18 cellular contexts compared by ENCODE assay signal in genomic region chr2:128454980-128455709, GRCh38.
DNase-seq lines count a peak whose midpoint lies in the region; ATAC-seq, FAIRE-seq and TF ChIP-seq lines count a peak whose summit lies in the region.
"Had no signal": no experiment of that assay in that cellular context is flagged by ENCODE, and none has a peak within 500 bp of the region (broad histone marks: within the 10 kb centered on the region; RNA-seq: fewer than 3 reads in every experiment).

No MANE protein-coding gene starts in this region.

- H3K36me3 ChIP-seq in BLaER1 (peaks cover 94% of the 10 kb centered on the region), kidney (ENCODE audit: control insufficient read depth in 1 of 2, insufficient read depth in 2 of 2, low read length in 2 of 2) (no peaks in the 10 kb centered on the region), stomach (no peaks in the 10 kb centered on the region)

- DNase-seq in activated CD8-positive, alpha-beta memory T cell treated with anti-CD3 and anti-CD28 coated beads, Interleukin-2, amount 10 ng/mL, durations not matched to agents 7 days and 5 days = peak; percentile 19
- DNase-seq in kidney = peak; percentile 38
- DNase-seq in stomach = peak; percentile 22
- no peak for DNase-seq in NCI-H1417 treated with DMSO at 0.1 percent for 48 hours (lab: John Stamatoyannopoulos, UW)
- DNase-seq in GF-D8 (lab: John Stamatoyannopoulos, UW) = no peak
- DNase-seq: AML-193; CD4-positive, CD25-positive, alpha-beta regulatory T cell; GM23248; MV-4-11; NCI-H1436; NCI-H2029 treated with DMSO at 0.1 percent for 48 hours; NCI-H510A; NCI-H82 had no signal

- no peaks in the 10 kb centered on the region for H3K36me3 Mint-ChIP-seq in activated CD8-positive, alpha-beta memory T cell treated with anti-CD3 and anti-CD28 coated beads, Interleukin-2, amount 10 ng/mL, durations not matched to agents 7 days and 5 days
- H3K36me3 Mint-ChIP-seq: CD4-positive, CD25-positive, alpha-beta regulatory T cell had no signal

- WGBS in stomach, 5 donors = 90 to 94% (median 91%) methylated on average over 11 of the region's 11 CpGs

- FAIRE-seq in kidney (lab: Jason Lieb, UNC) = no peak
- FAIRE-seq: GM12891 had no signal

- no peak overlapping the region for H3K27ac Mint-ChIP-seq in activated CD8-positive, alpha-beta memory T cell treated with anti-CD3 and anti-CD28 coated beads, Interleukin-2, amount 10 ng/mL, durations not matched to agents 7 days and 5 days
- H3K27ac Mint-ChIP-seq: CD4-positive, CD25-positive, alpha-beta regulatory T cell had no signal

- H4K20me1 ChIP-seq in BLaER1 = peaks cover 75% of the 10 kb centered on the region

- H3K4me1 ChIP-seq in BLaER1 (peaks cover 27% of the 10 kb centered on the region), kidney (ENCODE audit: control insufficient read depth in 1 of 2, insufficient read depth in 1 of 2, low read depth in 1 of 2, low read length in 2 of 2) (peaks cover 0 to 5% of the 10 kb centered on the region in 2 donors), stomach (no peaks in the 10 kb centered on the region)

- ATAC-seq in activated CD8-positive, alpha-beta memory T cell treated with anti-CD3 and anti-CD28 coated beads, Interleukin-2, amount 10 ng/mL, durations not matched to agents 7 days and 5 days = no peak
- ATAC-seq in HG02840 (IDR thresholded peaks at IDR 0.05; ENCODE audit: low FRiP score, unreplicated experiment) = no peak
- ATAC-seq: Panc1 had no signal

- TF ChIP-seq CTCF in kidney (IDR thresholded peaks at IDR 0.05; ENCODE audit: borderline replicate concordance, extremely low read depth, insufficient read depth) (no peak), stomach (IDR thresholded peaks at IDR 0.05) (no peak)

- H3K9ac ChIP-seq in BLaER1 = no peak overlapping the region
- no peak overlapping the region for H3K9ac ChIP-seq in kidney (ENCODE audit: low read length in 2 of 2)
- H3K9ac ChIP-seq: GM23248 had no signal

- H3K4me3 ChIP-seq in BLaER1 (no peak overlapping the region), kidney (ENCODE audit: low read length in 2 of 2) (no peak overlapping the region), stomach (no peak overlapping the region)
- H3K4me3 ChIP-seq: GM23248 had no signal

- intact Hi-C loops in kidney (cut with DNase I) (no loop called here), stomach (cut with DNase I; ENCODE audit: low total_unique reads) (no loop called here)

- H3K27me3 ChIP-seq in BLaER1 = no peaks in the 10 kb centered on the region
- no peaks in the 10 kb centered on the region for H3K27me3 ChIP-seq in stomach

- H3K9me3 ChIP-seq in BLaER1 = peaks cover 49% of the 10 kb centered on the region
- peaks cover 0 to 6% of the 10 kb centered on the region in 2 donors for H3K9me3 ChIP-seq in kidney (ENCODE audit: control insufficient read depth in 1 of 2, low read length in 2 of 2)
- no peaks in the 10 kb centered on the region for H3K9me3 ChIP-seq in stomach

- H3K4me1 Mint-ChIP-seq in activated CD8-positive, alpha-beta memory T cell treated with anti-CD3 and anti-CD28 coated beads, Interleukin-2, amount 10 ng/mL, durations not matched to agents 7 days and 5 days = no peaks in the 10 kb centered on the region
- H3K4me1 Mint-ChIP-seq: CD4-positive, CD25-positive, alpha-beta regulatory T cell had no signal

- no peaks in the 10 kb centered on the region for H3K9me3 Mint-ChIP-seq in activated CD8-positive, alpha-beta memory T cell treated with anti-CD3 and anti-CD28 coated beads, Interleukin-2, amount 10 ng/mL, durations not matched to agents 7 days and 5 days (ENCODE audit: low read depth)

- CTCF ChIA-PET in activated CD8-positive, alpha-beta memory T cell treated with anti-CD3 and anti-CD28 coated beads, Interleukin-2, amount 10 ng/mL, durations not matched to agents 7 days and 5 days (lab: Charles Lee) = no interaction called here

- no peak for TF ChIP-seq POLR2A in stomach (IDR thresholded peaks at IDR 0.05)

- no peak for TF ChIP-seq EP300 in stomach (IDR thresholded peaks at IDR 0.05)

- no peak overlapping the region for H3K4me3 Mint-ChIP-seq in activated CD8-positive, alpha-beta memory T cell treated with anti-CD3 and anti-CD28 coated beads, Interleukin-2, amount 10 ng/mL, durations not matched to agents 7 days and 5 days
- H3K4me3 Mint-ChIP-seq: CD4-positive, CD25-positive, alpha-beta regulatory T cell had no signal

- 0 out of 2 replicates have a peak overlapping the region, but pooled peaks have one; percentile 13 for H3K27ac ChIP-seq in BLaER1
- no peak overlapping the region for H3K27ac ChIP-seq in kidney (ENCODE audit: low read depth in 2 of 2, low read length in 2 of 2)
- no peak overlapping the region for H3K27ac ChIP-seq in stomach
- H3K27ac ChIP-seq: GM23248, HL-60 had no signal

- no peak overlapping the region for H3K4me2 ChIP-seq in BLaER1

- H3K27me3 Mint-ChIP-seq in activated CD8-positive, alpha-beta memory T cell treated with anti-CD3 and anti-CD28 coated beads, Interleukin-2, amount 10 ng/mL, durations not matched to agents 7 days and 5 days = peaks cover 2% of the 10 kb centered on the region

Comparison
In these comparisons a context has a peak if more than half of its experiments do, and no peak if none do; other contexts are left out.
1. DNase-seq: peak in activated CD8-positive, alpha-beta memory T cell treated with anti-CD3 and anti-CD28 coated beads, Interleukin-2, amount 10 ng/mL, durations not matched to agents 7 days and 5 days (single experiment), kidney (single experiment) and stomach (single experiment); none in NCI-H1417 treated with DMSO at 0.1 percent for 48 hours (single experiment) and GF-D8 (single experiment).